ENCODE assay signal across 11 cellular contexts in the genomic region with DNA sequence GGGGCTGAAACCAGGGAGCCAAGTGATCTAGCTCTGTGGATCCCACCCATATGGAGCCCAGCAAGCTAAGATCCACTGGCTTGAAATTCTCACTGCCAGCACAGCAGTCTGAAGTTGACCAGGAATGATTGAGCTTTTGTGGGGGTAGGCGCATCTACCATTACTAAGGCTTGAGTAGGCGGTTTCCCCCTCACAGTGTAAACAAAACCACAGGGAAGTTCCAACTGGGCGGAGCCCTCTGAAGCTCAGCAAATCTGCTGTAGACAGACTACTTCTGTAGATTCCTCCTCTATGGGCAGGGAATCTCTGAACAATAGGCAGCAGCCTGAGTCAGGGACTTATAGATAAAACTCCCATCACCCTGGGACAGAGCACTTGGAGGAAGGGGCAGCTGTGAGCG.
DNase-seq lines count a peak whose midpoint lies in the region; ATAC-seq, FAIRE-seq and TF ChIP-seq lines count a peak whose summit lies in the region.
"Had no signal": no experiment of that assay in that cellular context is flagged by ENCODE, and none has a peak within 500 bp of the region (broad histone marks: within the 10 kb centered on the region; RNA-seq: fewer than 3 reads in every experiment).

No MANE protein-coding gene starts in this region.

- DNase-seq in activated CD4-positive, alpha-beta memory T cell treated with anti-CD3 and anti-CD28 coated beads for 36 hours = peak; percentile 21
- DNase-seq in activated CD4-positive, alpha-beta memory T cell treated with anti-CD3 and anti-CD28 coated beads, Interleukin-2, amount 10 ng/mL, durations not matched to agents 7 days and 5 days = no peak
- DNase-seq in astrocyte (ENCODE audit: low read depth) = peak; percentile 45
- DNase-seq in osteoblast (ENCODE audit: insufficient read length, low spot score, missing footprints) = no peak
- no peak for DNase-seq in GM19240 (ENCODE audit: insufficient read length, low spot score)
- no peak for DNase-seq in NCI-H2171 treated with DMSO at 0.1 percent for 48 hours (lab: John Stamatoyannopoulos, UW)
- DNase-seq: NCI-H1694 had no signal

- no peaks in the 10 kb centered on the region for H3K36me3 Mint-ChIP-seq in activated CD4-positive, alpha-beta memory T cell treated with anti-CD3 and anti-CD28 coated beads for 36 hours
- H3K36me3 Mint-ChIP-seq in activated CD4-positive, alpha-beta memory T cell treated with anti-CD3 and anti-CD28 coated beads, Interleukin-2, amount 10 ng/mL, durations not matched to agents 7 days and 5 days (ENCODE audit: low read depth) = no peaks in the 10 kb centered on the region
- H3K36me3 Mint-ChIP-seq in astrocyte (ENCODE audit: low read depth, unreplicated experiment) = no peaks in the 10 kb centered on the region

- H3K9me3 ChIP-seq in HUES48 (ENCODE audit: control insufficient read depth, insufficient read depth, low read length) (no peaks in the 10 kb centered on the region), astrocyte (ENCODE audit: insufficient read depth, low read depth, low read length) (no peaks in the 10 kb centered on the region), osteoblast (ENCODE audit: low read depth, low read length) (no peaks in the 10 kb centered on the region)

- TF ChIP-seq CTCF in astrocyte (IDR thresholded peaks at IDR 0.05; ENCODE audit: insufficient read depth, low read depth, low read length) (no peak), osteoblast (IDR thresholded peaks at IDR 0.05; ENCODE audit: extremely low read depth, low read depth, low read length) (no peak)

- POLR2A ChIA-PET in activated CD4-positive, alpha-beta memory T cell treated with anti-CD3 and anti-CD28 coated beads for 36 hours (lab: Charles Lee) = no interaction called here
- POLR2A ChIA-PET in activated CD4-positive, alpha-beta memory T cell treated with anti-CD3 and anti-CD28 coated beads, Interleukin-2, amount 10 ng/mL, durations not matched to agents 7 days and 5 days (lab: Charles Lee) = no interaction called here

- peaks cover 2% of the 10 kb centered on the region for H3K27me3 Mint-ChIP-seq in activated CD4-positive, alpha-beta memory T cell treated with anti-CD3 and anti-CD28 coated beads for 36 hours
- peaks cover 2% of the 10 kb centered on the region for H3K27me3 Mint-ChIP-seq in activated CD4-positive, alpha-beta memory T cell treated with anti-CD3 and anti-CD28 coated beads, Interleukin-2, amount 10 ng/mL, durations not matched to agents 7 days and 5 days
- no peaks in the 10 kb centered on the region for H3K27me3 Mint-ChIP-seq in astrocyte (ENCODE audit: low read depth, unreplicated experiment)

- FAIRE-seq in astrocyte (lab: Jason Lieb, UNC) = no peak
- FAIRE-seq: GM12892 had no signal

- H3K4me1 Mint-ChIP-seq in activated CD4-positive, alpha-beta memory T cell treated with anti-CD3 and anti-CD28 coated beads for 36 hours (ENCODE audit: low read depth) = no peaks in the 10 kb centered on the region
- H3K4me1 Mint-ChIP-seq in activated CD4-positive, alpha-beta memory T cell treated with anti-CD3 and anti-CD28 coated beads, Interleukin-2, amount 10 ng/mL, durations not matched to agents 7 days and 5 days = no peaks in the 10 kb centered on the region
- no peaks in the 10 kb centered on the region for H3K4me1 Mint-ChIP-seq in astrocyte (ENCODE audit: low read depth, unreplicated experiment)
- H3K4me1 Mint-ChIP-seq: neural crest cell had no signal

- H3K27ac ChIP-seq in HUES48 (ENCODE audit: low read depth, low read length) (peak overlapping the region; percentile 16), astrocyte (ENCODE audit: low read depth, low read length) (no peak overlapping the region), osteoblast (ENCODE audit: low read depth, low read length) (no peak overlapping the region)

- peaks cover 9% of the 10 kb centered on the region for H3K9me3 Mint-ChIP-seq in activated CD4-positive, alpha-beta memory T cell treated with anti-CD3 and anti-CD28 coated beads for 36 hours
- H3K9me3 Mint-ChIP-seq in activated CD4-positive, alpha-beta memory T cell treated with anti-CD3 and anti-CD28 coated beads, Interleukin-2, amount 10 ng/mL, durations not matched to agents 7 days and 5 days = peaks cover 3% of the 10 kb centered on the region
- H3K9me3 Mint-ChIP-seq in astrocyte (ENCODE audit: unreplicated experiment) = peaks cover 28% of the 10 kb centered on the region

- H3K9ac ChIP-seq in HUES48 (ENCODE audit: low read depth, low read length) (no peak overlapping the region), astrocyte (ENCODE audit: low read length) (no peak overlapping the region)

- H3K27ac Mint-ChIP-seq in activated CD4-positive, alpha-beta memory T cell treated with anti-CD3 and anti-CD28 coated beads for 36 hours = no peak overlapping the region
- no peak overlapping the region for H3K27ac Mint-ChIP-seq in activated CD4-positive, alpha-beta memory T cell treated with anti-CD3 and anti-CD28 coated beads, Interleukin-2, amount 10 ng/mL, durations not matched to agents 7 days and 5 days
- H3K27ac Mint-ChIP-seq in astrocyte (ENCODE audit: unreplicated experiment) = no peak overlapping the region

- H3K79me2 ChIP-seq in astrocyte (ENCODE audit: insufficient read depth, low read length) = no peaks in the 10 kb centered on the region
- no peaks in the 10 kb centered on the region for H3K79me2 ChIP-seq in osteoblast (ENCODE audit: insufficient read depth, low read length)

- H4K20me1 ChIP-seq in astrocyte (ENCODE audit: insufficient read depth, low read length) = no peaks in the 10 kb centered on the region
- no peaks in the 10 kb centered on the region for H4K20me1 ChIP-seq in osteoblast (ENCODE audit: insufficient read depth, low read length)

- H3K4me3 ChIP-seq in HUES48 (ENCODE audit: low read depth, low read length) (no peak overlapping the region), astrocyte (ENCODE audit: insufficient read depth, low read depth, low read length) (no peak overlapping the region), osteoblast (ENCODE audit: insufficient read depth, low read length) (no peak overlapping the region)

- H3K4me2 ChIP-seq in astrocyte (ENCODE audit: low read length) (peak overlapping the region; percentile 30), osteoblast (ENCODE audit: insufficient read depth, low read length) (no peak overlapping the region)

- H3K4me1 ChIP-seq in HUES48 (ENCODE audit: control insufficient read depth, insufficient read depth, low read length) (no peaks in the 10 kb centered on the region; the same call in 1 of the 2 replicates), astrocyte (ENCODE audit: insufficient read depth, low read length) (peaks cover 3% of the 10 kb centered on the region), osteoblast (ENCODE audit: insufficient read depth, low read length) (peaks cover 6% of the 10 kb centered on the region)

- intact Hi-C loops in activated CD4-positive, alpha-beta memory T cell treated with anti-CD3 and anti-CD28 coated beads for 36 hours (cut with micrococcal nuclease) = no loop called here

- no peak overlapping the region for H3K4me3 Mint-ChIP-seq in activated CD4-positive, alpha-beta memory T cell treated with anti-CD3 and anti-CD28 coated beads for 36 hours
- H3K4me3 Mint-ChIP-seq in activated CD4-positive, alpha-beta memory T cell treated with anti-CD3 and anti-CD28 coated beads, Interleukin-2, amount 10 ng/mL, durations not matched to agents 7 days and 5 days = no peak overlapping the region
- H3K4me3 Mint-ChIP-seq in astrocyte (ENCODE audit: unreplicated experiment) = no peak overlapping the region
- H3K4me3 Mint-ChIP-seq: neural crest cell had no signal

- no peaks in the 10 kb centered on the region for H3K27me3 ChIP-seq in HUES48 (ENCODE audit: control insufficient read depth, insufficient read depth, low read length)
- H3K27me3 ChIP-seq in astrocyte (ENCODE audit: insufficient read depth, low read length) = no peaks in the 10 kb centered on the region
- H3K27me3 ChIP-seq in osteoblast (ENCODE audit: insufficient read depth, low read length) = no peaks in the 10 kb centered on the region

- no peak for ATAC-seq in GM18520 (IDR thresholded peaks at IDR 0.05; ENCODE audit: unreplicated experiment)

- H2AFZ ChIP-seq in astrocyte (ENCODE audit: low read depth, low read length) = peak overlapping the region; percentile 66
- peak overlapping the region; percentile 62 for H2AFZ ChIP-seq in osteoblast (ENCODE audit: low read length)

- CTCF ChIA-PET in activated CD4-positive, alpha-beta memory T cell treated with anti-CD3 and anti-CD28 coated beads for 36 hours (lab: Charles Lee) = no interaction called here
- CTCF ChIA-PET in activated CD4-positive, alpha-beta memory T cell treated with anti-CD3 and anti-CD28 coated beads, Interleukin-2, amount 10 ng/mL, durations not matched to agents 7 days and 5 days (lab: Charles Lee) = no interaction called here

- H3K36me3 ChIP-seq in HUES48 (ENCODE audit: control insufficient read depth, insufficient read depth, low read length) = no peaks in the 10 kb centered on the region
- no peaks in the 10 kb centered on the region for H3K36me3 ChIP-seq in astrocyte (ENCODE audit: insufficient read depth, low read length)
- H3K36me3 ChIP-seq in osteoblast (ENCODE audit: insufficient read depth, low read length) = no peaks in the 10 kb centered on the region

Comparison
In these comparisons a context has a peak if more than half of its experiments do, and no peak if none do; other contexts are left out.
1. DNase-seq: peak in activated CD4-positive, alpha-beta memory T cell treated with anti-CD3 and anti-CD28 coated beads for 36 hours (single experiment) and astrocyte (single experiment); none in activated CD4-positive, alpha-beta memory T cell treated with anti-CD3 and anti-CD28 coated beads, Interleukin-2, amount 10 ng/mL, durations not matched to agents 7 days and 5 days (single experiment), osteoblast (single experiment), GM19240 (single experiment) and NCI-H2171 treated with DMSO at 0.1 percent for 48 hours (single experiment).